Comparison of ENCODE assay signal across 33 cellular contexts in the genomic region with DNA sequence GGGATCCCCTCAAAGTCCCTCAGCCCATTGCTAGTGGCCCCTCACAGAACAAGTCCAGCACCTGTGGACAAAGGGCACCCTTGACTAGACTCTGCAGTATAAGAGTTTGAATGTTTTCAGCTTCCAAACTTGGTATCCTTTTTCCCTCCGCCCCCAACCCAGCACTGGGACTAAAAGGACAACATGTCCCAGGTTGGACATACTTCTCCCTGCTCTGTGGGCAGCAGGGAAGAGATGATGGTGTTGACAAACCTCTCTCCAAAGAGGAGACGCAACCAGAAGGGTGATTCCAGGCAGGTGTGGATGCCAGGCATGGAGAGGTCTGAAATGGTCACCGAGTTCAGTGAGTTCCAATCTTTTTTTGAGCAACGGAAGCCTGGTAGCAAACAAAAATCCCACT. TPM values are rescaled to one million over a fixed set of nuclear protein-coding genes. Genes with fewer than 3 reads are reported as not detected.
"Had no signal": no experiment of that assay in that cellular context is flagged by ENCODE, and none has a peak within 500 bp of the region (broad histone marks: within the 10 kb centered on the region; RNA-seq: fewer than 3 reads in every experiment).

No MANE protein-coding gene starts in this region.

- DNase-seq: activated B cell treated with CpG ODN at 0.5 μM for 24 hours; activated CD4-positive, alpha-beta memory T cell treated with anti-CD3 and anti-CD28 coated beads for 36 hours; activated CD4-positive, alpha-beta T cell treated with anti-CD3 and anti-CD28 coated beads for 4 hours; activated CD4-positive, alpha-beta T cell treated with anti-CD3 and anti-CD28 coated beads, Interleukin-2, amount 50 U/mL, for 1 hour; activated CD4-positive, CD25-positive, alpha-beta regulatory T cell treated with anti-CD3 and anti-CD28 coated beads, Interleukin-2, amount 50 U/mL, for 72 hours; activated CD8-positive, alpha-beta memory T cell treated with anti-CD3 and anti-CD28 coated beads, Interleukin-2, amount 50 U/mL, for 4 hours; activated effector memory CD4-positive, alpha-beta T cell treated with Interleukin-2 at 50 U/mL for 16 hours; activated naive CD4-positive, alpha-beta T cell treated with anti-CD3 and anti-CD28 coated beads, Interleukin-2, amount 10 ng/mL, durations not matched to agents 7 days and 5 days; activated naive CD8-positive, alpha-beta T cell treated with anti-CD3 and anti-CD28 coated beads, Interleukin-2, amount 50 U/mL, for 24 hours; activated T-cell treated with anti-CD3 and anti-CD28 coated beads for 4 hours; activated T-cell treated with anti-CD3 and anti-CD28 coated beads, Interleukin-2, amount 50 U/mL, for 48 hours; anterior cingulate cortex; Kasumi-1; KG1; MG63; NCI-H1048; NCI-H1105 treated with DMSO at 0.1 percent for 48 hours; NCI-H1436; NCI-H1694; NCI-H1930; NCI-H2081 treated with DMSO at 0.1 percent for 48 hours; NCI-H226; NCI-H446 treated with DMSO at 0.1 percent for 48 hours; NCI-H69; SIG-M5; SW 1271; T-helper 1 cell; T-helper 2 cell; T-helper 9 cell had no signal

- H3K36me3 ChIP-seq: MG63 had no signal

- H3K9me3 ChIP-seq: MG63 had no signal

- ATAC-seq: activated naive CD8-positive, alpha-beta T cell treated with anti-CD3 and anti-CD28 coated beads, Interleukin-2, amount 50 U/mL, for 24 hours; Panc1 had no signal

- H3K27me3 ChIP-seq: MG63 had no signal

- H3K4me3 ChIP-seq: MG63 had no signal

- H3K27ac ChIP-seq: VCaP had no signal

RNA-seq across cellular contexts. Expression of a gene that starts 4.5 kb away (rescaled TPM):
- total RNA-seq: activated B cell treated with CpG ODN at 0.5 μM for 24 hours; activated CD4-positive, alpha-beta memory T cell treated with anti-CD3 and anti-CD28 coated beads for 36 hours; bronchial epithelial cell had no signal

RNA-seq across cellular contexts. Expression of a gene that starts 19.7 kb away (rescaled TPM):
- total RNA-seq: activated B cell treated with CpG ODN at 0.5 μM for 24 hours; activated CD4-positive, alpha-beta memory T cell treated with anti-CD3 and anti-CD28 coated beads for 36 hours; bronchial epithelial cell; RPMI7951 had no signal
